1 cellular context compared by ENCODE assay signal in the genomic region with DNA sequence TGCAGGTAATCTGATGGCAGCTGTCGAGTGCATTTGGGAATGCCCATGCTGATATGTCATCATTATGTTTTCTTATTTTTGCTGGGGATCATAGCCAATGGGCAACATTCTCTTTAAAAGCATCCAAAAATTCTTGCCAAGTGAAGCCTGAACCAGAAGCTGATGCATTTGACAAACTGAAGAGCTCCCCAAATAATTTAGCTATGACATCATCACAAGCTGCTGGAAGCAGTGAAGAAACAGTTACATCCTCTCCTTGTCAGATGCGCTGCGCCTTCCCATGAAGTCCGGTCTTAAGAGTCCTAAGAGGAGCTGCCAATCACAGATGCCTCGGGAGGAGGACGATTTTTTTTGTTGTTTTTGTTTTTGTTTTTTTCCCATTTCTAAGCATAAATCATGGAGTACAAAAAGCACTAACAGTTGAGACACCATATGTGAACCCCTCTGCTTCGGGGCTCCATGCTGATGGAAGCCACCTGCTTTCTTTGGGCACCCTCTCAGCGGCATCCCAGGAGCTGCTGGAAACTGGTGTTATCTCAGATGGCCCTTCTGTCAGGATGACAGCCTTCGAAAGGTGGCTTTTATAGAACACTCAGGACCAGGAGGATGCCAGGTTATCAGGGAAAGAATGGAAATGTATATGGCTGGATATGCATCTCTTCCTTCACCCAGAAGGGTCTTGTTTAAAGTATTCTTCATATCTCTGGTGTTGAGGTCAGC.
TF ChIP-seq lines count a peak whose summit lies in the region.

No MANE protein-coding gene starts in this region.

TF ChIP-seq in HepG2, 621 proteins besides CTCF, POLR2A, EP300 and RAD21 (continued from another document):
- TF ChIP-seq, protein P1, sequence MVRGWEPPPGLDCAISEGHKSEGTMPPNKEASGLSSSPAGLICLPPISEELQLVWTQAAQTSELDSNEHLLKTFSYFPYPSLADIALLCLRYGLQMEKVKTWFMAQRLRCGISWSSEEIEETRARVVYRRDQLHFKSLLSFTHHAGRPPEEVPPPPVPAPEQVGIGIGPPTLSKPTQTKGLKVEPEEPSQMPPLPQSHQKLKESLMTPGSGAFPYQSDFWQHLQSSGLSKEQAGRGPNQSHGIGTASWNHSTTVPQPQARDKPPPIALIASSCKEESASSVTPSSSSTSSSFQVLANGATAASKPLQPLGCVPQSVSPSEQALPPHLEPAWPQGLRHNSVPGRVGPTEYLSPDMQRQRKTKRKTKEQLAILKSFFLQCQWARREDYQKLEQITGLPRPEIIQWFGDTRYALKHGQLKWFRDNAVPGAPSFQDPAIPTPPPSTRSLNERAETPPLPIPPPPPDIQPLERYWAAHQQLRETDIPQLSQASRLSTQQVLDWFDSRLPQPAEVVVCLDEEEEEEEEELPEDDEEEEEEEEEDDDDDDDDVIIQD (CRISPR knock-in tag; IDR thresholded peaks at IDR 0.05; ENCODE audit: low read depth) = no peak
- TF ChIP-seq ZNF749 (CRISPR knock-in tag; IDR thresholded peaks at IDR 0.05; ENCODE audit: borderline replicate concordance) (no peak), PRMT3 (CRISPR knock-in tag; IDR thresholded peaks at IDR 0.05; ENCODE audit: borderline replicate concordance, low read depth) (no peak), RFXANK (CRISPR knock-in tag; IDR thresholded peaks at IDR 0.05) (no peak), ARNTL (CRISPR knock-in tag; IDR thresholded peaks at IDR 0.05) (no peak), ZSCAN25 (CRISPR knock-in tag; IDR thresholded peaks at IDR 0.05) (no peak), ATF7 (IDR thresholded peaks at IDR 0.05) (peak; percentile 93), ATF7 (CRISPR knock-in tag; IDR thresholded peaks at IDR 0.05) (no peak), SP2 (CRISPR knock-in tag; IDR thresholded peaks at IDR 0.05) (no peak), ZNF816 (CRISPR knock-in tag; IDR thresholded peaks at IDR 0.05; ENCODE audit: borderline replicate concordance) (no peak), SPEN (CRISPR knock-in tag; IDR thresholded peaks at IDR 0.05; ENCODE audit: low read depth) (no peak), SETDB1 (CRISPR knock-in tag; IDR thresholded peaks at IDR 0.05; ENCODE audit: borderline replicate concordance) (no peak), CBX1 (IDR thresholded peaks at IDR 0.05; ENCODE audit: low read depth) (no peak)
- TF ChIP-seq, protein P2, sequence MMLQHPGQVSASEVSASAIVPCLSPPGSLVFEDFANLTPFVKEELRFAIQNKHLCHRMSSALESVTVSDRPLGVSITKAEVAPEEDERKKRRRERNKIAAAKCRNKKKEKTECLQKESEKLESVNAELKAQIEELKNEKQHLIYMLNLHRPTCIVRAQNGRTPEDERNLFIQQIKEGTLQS (CRISPR knock-in tag; IDR thresholded peaks at IDR 0.05) = 0 out of 2 replicates have a peak, but pooled peaks have one; percentile 24
- TF ChIP-seq, protein P3, sequence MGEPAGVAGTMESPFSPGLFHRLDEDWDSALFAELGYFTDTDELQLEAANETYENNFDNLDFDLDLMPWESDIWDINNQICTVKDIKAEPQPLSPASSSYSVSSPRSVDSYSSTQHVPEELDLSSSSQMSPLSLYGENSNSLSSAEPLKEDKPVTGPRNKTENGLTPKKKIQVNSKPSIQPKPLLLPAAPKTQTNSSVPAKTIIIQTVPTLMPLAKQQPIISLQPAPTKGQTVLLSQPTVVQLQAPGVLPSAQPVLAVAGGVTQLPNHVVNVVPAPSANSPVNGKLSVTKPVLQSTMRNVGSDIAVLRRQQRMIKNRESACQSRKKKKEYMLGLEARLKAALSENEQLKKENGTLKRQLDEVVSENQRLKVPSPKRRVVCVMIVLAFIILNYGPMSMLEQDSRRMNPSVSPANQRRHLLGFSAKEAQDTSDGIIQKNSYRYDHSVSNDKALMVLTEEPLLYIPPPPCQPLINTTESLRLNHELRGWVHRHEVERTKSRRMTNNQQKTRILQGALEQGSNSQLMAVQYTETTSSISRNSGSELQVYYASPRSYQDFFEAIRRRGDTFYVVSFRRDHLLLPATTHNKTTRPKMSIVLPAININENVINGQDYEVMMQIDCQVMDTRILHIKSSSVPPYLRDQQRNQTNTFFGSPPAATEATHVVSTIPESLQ (CRISPR knock-in tag; conservative IDR thresholded peaks at IDR 0.05) = no peak
- TF ChIP-seq, protein P4, sequence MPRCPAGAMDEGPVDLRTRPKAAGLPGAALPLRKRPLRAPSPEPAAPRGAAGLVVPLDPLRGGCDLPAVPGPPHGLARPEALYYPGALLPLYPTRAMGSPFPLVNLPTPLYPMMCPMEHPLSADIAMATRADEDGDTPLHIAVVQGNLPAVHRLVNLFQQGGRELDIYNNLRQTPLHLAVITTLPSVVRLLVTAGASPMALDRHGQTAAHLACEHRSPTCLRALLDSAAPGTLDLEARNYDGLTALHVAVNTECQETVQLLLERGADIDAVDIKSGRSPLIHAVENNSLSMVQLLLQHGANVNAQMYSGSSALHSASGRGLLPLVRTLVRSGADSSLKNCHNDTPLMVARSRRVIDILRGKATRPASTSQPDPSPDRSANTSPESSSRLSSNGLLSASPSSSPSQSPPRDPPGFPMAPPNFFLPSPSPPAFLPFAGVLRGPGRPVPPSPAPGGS (CRISPR knock-in tag; IDR thresholded peaks at IDR 0.05) = no peak
